ENCODE assay signal across 19 cellular contexts in genomic region chr1:31679091-31679490, GRCh38.
"Had no signal": no experiment of that assay in that cellular context is flagged by ENCODE, and none has a peak within 500 bp of the region (broad histone marks: within the 10 kb centered on the region; RNA-seq: fewer than 3 reads in every experiment).

No MANE protein-coding gene starts in this region.

- H3K4me2 ChIP-seq: KMS-11, SK-N-SH had no signal

- H3K9me3 ChIP-seq: SK-N-SH had no signal

- DNase-seq: IMR-90, Kasumi-1, MV-4-11, NCI-H1048, NCI-H1105, NCI-H1417, NCI-H1436 treated with DMSO at 0.1 percent for 48 hours, NCI-H1694, NCI-H187 treated with DMSO at 0.1 percent for 48 hours, NCI-H2029 treated with DMSO at 0.1 percent for 48 hours, NCI-H2107, NCI-H2227 treated with DMSO at 0.1 percent for 48 hours, NCI-H524, NCI-H526 treated with DMSO at 0.1 percent for 48 hours, NCI-H748 treated with DMSO at 0.1 percent for 48 hours, SHP77, SK-N-SH had no signal

- ATAC-seq: HepG2 had no signal

- H3K9ac ChIP-seq: KMS-11, SK-N-SH had no signal

- H3K27ac ChIP-seq: KMS-11 had no signal
